14 cellular contexts compared by ENCODE assay signal in the genomic region with DNA sequence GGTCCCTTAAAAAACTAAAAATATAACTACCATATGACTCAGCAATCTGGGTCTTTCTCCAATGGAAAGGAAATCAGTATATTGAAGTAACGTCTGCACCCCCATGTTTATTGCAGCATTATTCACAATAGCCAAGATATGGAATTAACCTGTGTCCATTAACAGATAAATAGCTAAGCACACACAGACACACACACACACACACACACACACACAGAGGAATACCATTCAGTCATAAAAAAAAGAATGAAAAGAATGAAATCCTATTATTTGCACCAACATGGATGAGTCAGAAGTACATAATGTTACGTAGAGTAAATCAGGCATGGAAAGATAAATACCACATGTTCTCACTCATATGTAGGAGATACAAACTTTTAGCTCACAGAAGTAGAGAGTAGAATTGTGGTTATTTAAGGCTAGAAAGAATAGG. TPM values are rescaled to one million over a fixed set of nuclear protein-coding genes. Genes with fewer than 3 reads are reported as not detected.
DNase-seq lines count a peak whose midpoint lies in the region; ATAC-seq and TF ChIP-seq lines count a peak whose summit lies in the region.
"Had no signal": no experiment of that assay in that cellular context is flagged by ENCODE, and none has a peak within 500 bp of the region (broad histone marks: within the 10 kb centered on the region; RNA-seq: fewer than 3 reads in every experiment).

No MANE protein-coding gene starts in this region.

- peaks cover 60% of the 10 kb centered on the region for H3K36me3 ChIP-seq in OCI-LY7 (ENCODE audit: insufficient read depth, low read length)

- peaks cover 55% of the 10 kb centered on the region; the same call in 1 of the 2 replicates for H3K79me2 ChIP-seq in OCI-LY7 (ENCODE audit: insufficient read depth, low read depth, low read length)

- peaks cover 40% of the 10 kb centered on the region for H3K9me3 ChIP-seq in OCI-LY7 (ENCODE audit: low read length)

- peaks cover 33% of the 10 kb centered on the region for H3K4me1 ChIP-seq in OCI-LY7 (ENCODE audit: insufficient read depth, low read length, poor library complexity, severe bottlenecking)

- POLR2A ChIA-PET in OCI-LY7 (lab: Charles Lee), result interaction anchor here (0.6 to 5.0 kb wide), 10 partner anchors 11 to 177 kb away, joined by 3 to 41 read pairs (median 4); no protein-coding TSS in a partner anchor

- H3K9me2 ChIP-seq in OCI-LY7 (ENCODE audit: insufficient read depth, low read length), result no peaks in the 10 kb centered on the region

- DNase-seq in DMS53 treated with DMSO at 0.1 percent for 48 hours (lab: John Stamatoyannopoulos, UW; ENCODE audit: unreplicated experiment) (peak; percentile 99), OCI-LY7 (ENCODE audit: low spot score) (no peak), non-pigmented ciliary epithelial cell (ENCODE audit: low read depth) (peak; percentile 90), NCI-H1092 treated with DMSO at 0.1 percent for 48 hours (lab: John Stamatoyannopoulos, UW) (no peak), NCI-H82 treated with DMSO at 0.1 percent for 48 hours (lab: John Stamatoyannopoulos, UW; ENCODE audit: unreplicated experiment) (no peak)
- DNase-seq in activated CD4-positive, alpha-beta T cell treated with anti-CD3 and anti-CD28 coated beads, Interleukin-2, amount 50 U/mL, for 1 hour, result no peak
- DNase-seq: activated CD4-positive, alpha-beta T cell treated with anti-CD3 and anti-CD28 coated beads, Interleukin-2, amount 50 U/mL, for 4 hours; amygdala; DND-41; GOT3; NCI-H69 had no signal

- H3K4me2 ChIP-seq in OCI-LY7 (ENCODE audit: low read length), result no peak overlapping the region; the same call in 1 of the 2 replicates

- intact Hi-C loops in OCI-LY7 (cut with micrococcal nuclease; ENCODE audit: unreplicated experiment), result no loop called here

- peak; percentile 86 for ATAC-seq in esophagus mucosa
- no peak for ATAC-seq in GM21390 (IDR thresholded peaks at IDR 0.05; ENCODE audit: unreplicated experiment)

- H3K27ac ChIP-seq in OCI-LY7 (ENCODE audit: low read depth, low read length, poor library complexity, severe bottlenecking), result no peak overlapping the region

- no TSS peak for BruUV-seq in OCI-LY7 (replicated peaks; lab: Mats Ljungman, UMichigan)

- H4K20me1 ChIP-seq in OCI-LY7 (ENCODE audit: insufficient read depth, low read length), result no peaks in the 10 kb centered on the region

- no peak for TF ChIP-seq CTCF in OCI-LY7 (conservative IDR thresholded peaks at IDR 0.05; ENCODE audit: low read length)

- CTCF ChIA-PET in OCI-LY7 (lab: Charles Lee; ENCODE audit: unreplicated experiment), result interaction anchor here (1.2 kb wide), 1 partner anchor 19 kb away, joined by 3 read pairs; no protein-coding TSS in a partner anchor

- H2AFZ ChIP-seq in OCI-LY7 (ENCODE audit: low read length), result peak overlapping the region; percentile 56; the same call in 1 of the 2 replicates

- H3K4me3 ChIP-seq in OCI-LY7 (ENCODE audit: low read depth, low read length, poor library complexity, severe bottlenecking), result no peak overlapping the region
- H3K4me3 ChIP-seq: skin epidermis had no signal

RNA-seq across cellular contexts. Expression of gene KLRK1, which starts 4.6 kb away (rescaled TPM):
- 35.7 and 35.9 TPM in 2 replicates for total RNA-seq in OCI-LY7 (2014; rRNA removed; shearing (Covaris generic))
- total RNA-seq in OCI-LY7 (2022) (26.6 and 35.4 TPM in 2 replicates), esophagus mucosa (not detected)

RNA-seq across cellular contexts. Expression of gene KLRC4, which starts 24.4 kb away (rescaled TPM):
- total RNA-seq in OCI-LY7 (2014; rRNA removed; shearing (Covaris generic)), result 8.6 and 9.3 TPM in 2 replicates
- total RNA-seq in OCI-LY7 (2022), result 9.9 and 10.9 TPM in 2 replicates
- total RNA-seq in esophagus mucosa, result not detected

RNA-seq across cellular contexts. Expression of gene KLRC3, which starts 35.2 kb away (rescaled TPM):
- 4.7 and 6.8 TPM in 2 replicates for total RNA-seq in OCI-LY7 (2014; rRNA removed; shearing (Covaris generic))
- total RNA-seq in OCI-LY7 (2022), result 1.5 and 3.0 TPM in 2 replicates
- total RNA-seq in esophagus mucosa, result not detected

RNA-seq across cellular contexts. Expression of gene KLRC2, which starts 50.6 kb away (rescaled TPM):
- 1.2 TPM in 1 of 2 replicates, not detected in the other for total RNA-seq in OCI-LY7 (2014; rRNA removed; shearing (Covaris generic))
- total RNA-seq in OCI-LY7 (2022) (not detected in 2 replicates), esophagus mucosa (0.60 TPM)

Comparison
In these comparisons a context has a peak if more than half of its experiments do, and no peak if none do; other contexts are left out.
1. DNase-seq: peak in DMS53 treated with DMSO at 0.1 percent for 48 hours (single experiment) and non-pigmented ciliary epithelial cell (single experiment); none in OCI-LY7 (single experiment), NCI-H1092 treated with DMSO at 0.1 percent for 48 hours (single experiment), NCI-H82 treated with DMSO at 0.1 percent for 48 hours (single experiment) and activated CD4-positive, alpha-beta T cell treated with anti-CD3 and anti-CD28 coated beads, Interleukin-2, amount 50 U/mL, for 1 hour (single experiment).
2. RNA of gene KLRK1, which starts 4.6 kb away (total RNA-seq): 26.6 to 35.9 TPM in OCI-LY7; not detected in esophagus mucosa (single experiment); every median in the first group is over 10 times any median in the second.